In genomic region chr18:75204262-75204977, GRCh38 we compare ENCODE assay signal across 1 cellular context.
TF ChIP-seq lines count a peak whose summit lies in the region.

No MANE protein-coding gene starts in this region.

TF ChIP-seq in K562, 482 proteins besides CTCF, POLR2A, EP300 and RAD21:
- 0 out of 2 replicates have a peak, but pooled peaks have one; percentile 26 for TF ChIP-seq RBFOX2 (IDR thresholded peaks at IDR 0.05; ENCODE audit: low read depth, low read length)
- no peak for TF ChIP-seq DPF2 (IDR thresholded peaks at IDR 0.05)
